In the genomic region with DNA sequence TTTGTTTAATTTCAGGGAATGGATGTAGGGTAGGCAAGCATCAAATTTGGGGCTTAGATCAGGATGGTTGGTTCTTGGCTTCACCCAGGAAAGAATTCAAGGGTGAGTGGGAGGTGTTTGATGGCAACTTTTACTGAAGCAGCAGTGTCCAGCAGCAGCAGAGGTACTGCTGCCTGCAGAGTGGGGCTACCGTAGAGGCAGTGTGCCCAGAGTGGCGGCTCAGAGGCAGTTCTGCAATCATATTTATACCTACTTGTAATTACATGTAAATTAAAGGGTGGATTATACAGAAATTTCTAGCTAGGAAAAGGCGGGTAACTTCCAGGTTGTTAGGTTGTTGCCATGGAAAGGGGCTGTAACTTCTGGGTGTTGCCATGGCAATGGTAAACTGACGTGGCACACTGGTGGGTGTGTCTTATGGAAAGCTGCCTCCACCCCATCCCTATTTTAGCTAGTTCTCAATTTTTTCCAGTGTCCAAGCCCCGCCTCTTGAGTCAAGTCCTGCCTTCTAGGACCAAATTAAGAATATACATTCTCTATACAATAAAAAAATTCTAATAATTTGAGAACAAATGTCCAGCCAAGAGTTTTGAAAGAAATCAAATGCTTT, we compare ENCODE assay signal across 23 cellular contexts.
"Had no signal": no experiment of that assay in that cellular context is flagged by ENCODE, and none has a peak within 500 bp of the region (broad histone marks: within the 10 kb centered on the region; RNA-seq: fewer than 3 reads in every experiment).

No MANE protein-coding gene starts in this region.

- H3K36me3 Mint-ChIP-seq: activated CD4-positive, alpha-beta memory T cell treated with anti-CD3 and anti-CD28 coated beads for 36 hours; activated CD8-positive, alpha-beta memory T cell treated with anti-CD3 and anti-CD28 coated beads, Interleukin-2, amount 10 ng/mL, durations not matched to agents 7 days and 5 days; activated naive CD8-positive, alpha-beta T cell treated with anti-CD3 and anti-CD28 coated beads, Interleukin-2, amount 10 ng/mL, durations not matched to agents 7 days and 5 days; brain; neural progenitor cell; stimulated activated effector memory CD8-positive, alpha-beta T cell treated with anti-CD3 and anti-CD28 coated beads, Interleukin-12 subunit alpha, Interleukin-12 subunit beta, amount 100 ng/mL, for 72 hours had no signal

- H3K27ac Mint-ChIP-seq: activated B cell treated with CpG ODN at 0.5 μM for 24 hours; activated CD4-positive, alpha-beta memory T cell treated with anti-CD3 and anti-CD28 coated beads for 36 hours; activated CD8-positive, alpha-beta memory T cell treated with anti-CD3 and anti-CD28 coated beads, Interleukin-2, amount 10 ng/mL, durations not matched to agents 7 days and 5 days; activated naive CD8-positive, alpha-beta T cell treated with anti-CD3 and anti-CD28 coated beads, Interleukin-2, amount 10 ng/mL, durations not matched to agents 7 days and 5 days; activated T-helper 17 cell treated with anti-CD3 and anti-CD28 coated beads, Interleukin-2, amount 50 U/mL, for 72 hours; neural progenitor cell; stimulated activated effector memory CD8-positive, alpha-beta T cell treated with anti-CD3 and anti-CD28 coated beads, Interleukin-12 subunit alpha, Interleukin-12 subunit beta, amount 100 ng/mL, for 72 hours had no signal

- H3K9me3 Mint-ChIP-seq: activated B cell treated with CpG ODN at 0.5 μM for 24 hours; activated CD4-positive, alpha-beta memory T cell treated with anti-CD3 and anti-CD28 coated beads for 36 hours; activated naive CD8-positive, alpha-beta T cell treated with anti-CD3 and anti-CD28 coated beads, Interleukin-2, amount 10 ng/mL, durations not matched to agents 7 days and 5 days; central memory CD8-positive, alpha-beta T cell; neural progenitor cell; stimulated activated effector memory CD8-positive, alpha-beta T cell treated with anti-CD3 and anti-CD28 coated beads, Interleukin-12 subunit alpha, Interleukin-12 subunit beta, amount 100 ng/mL, for 72 hours had no signal

- H3K27me3 ChIP-seq: esophagus squamous epithelium, neural progenitor cell, stomach, upper lobe of right lung had no signal

- H2AFZ ChIP-seq: neural progenitor cell had no signal

- H3K4me3 ChIP-seq: esophagus squamous epithelium, lung, neural progenitor cell, prostate gland, smooth muscle cell, stomach, thoracic aorta, upper lobe of right lung had no signal

- H3K4me2 ChIP-seq: neural progenitor cell, smooth muscle cell had no signal

- H3K27ac ChIP-seq: esophagus squamous epithelium, neural progenitor cell, prostate gland, thoracic aorta, upper lobe of right lung had no signal

- H3K4me3 Mint-ChIP-seq: activated B cell treated with CpG ODN at 0.5 μM for 24 hours; activated CD4-positive, alpha-beta memory T cell treated with anti-CD3 and anti-CD28 coated beads for 36 hours; activated CD8-positive, alpha-beta memory T cell treated with anti-CD3 and anti-CD28 coated beads, Interleukin-2, amount 10 ng/mL, durations not matched to agents 7 days and 5 days; activated naive CD8-positive, alpha-beta T cell treated with anti-CD3 and anti-CD28 coated beads, Interleukin-2, amount 10 ng/mL, durations not matched to agents 7 days and 5 days; activated T-helper 17 cell treated with anti-CD3 and anti-CD28 coated beads, Interleukin-2, amount 50 U/mL, for 72 hours; brain; central memory CD8-positive, alpha-beta T cell; neural progenitor cell; stimulated activated effector memory CD8-positive, alpha-beta T cell treated with anti-CD3 and anti-CD28 coated beads, Interleukin-12 subunit alpha, Interleukin-12 subunit beta, amount 100 ng/mL, for 72 hours had no signal

- H3K4me1 ChIP-seq: esophagus squamous epithelium, neural progenitor cell, prostate gland, upper lobe of right lung had no signal

- H3K4me1 Mint-ChIP-seq: activated B cell treated with CpG ODN at 0.5 μM for 24 hours; activated CD8-positive, alpha-beta memory T cell treated with anti-CD3 and anti-CD28 coated beads, Interleukin-2, amount 10 ng/mL, durations not matched to agents 7 days and 5 days; activated naive CD8-positive, alpha-beta T cell treated with anti-CD3 and anti-CD28 coated beads, Interleukin-2, amount 10 ng/mL, durations not matched to agents 7 days and 5 days; activated T-helper 17 cell treated with anti-CD3 and anti-CD28 coated beads, Interleukin-2, amount 50 U/mL, for 72 hours; central memory CD8-positive, alpha-beta T cell; stimulated activated effector memory CD8-positive, alpha-beta T cell treated with anti-CD3 and anti-CD28 coated beads, Interleukin-12 subunit alpha, Interleukin-12 subunit beta, amount 100 ng/mL, for 72 hours had no signal

- H3K9ac ChIP-seq: neural progenitor cell had no signal

- H3K27me3 Mint-ChIP-seq: activated B cell treated with CpG ODN at 0.5 μM for 24 hours; activated CD8-positive, alpha-beta memory T cell treated with anti-CD3 and anti-CD28 coated beads, Interleukin-2, amount 10 ng/mL, durations not matched to agents 7 days and 5 days; activated naive CD8-positive, alpha-beta T cell treated with anti-CD3 and anti-CD28 coated beads, Interleukin-2, amount 10 ng/mL, durations not matched to agents 7 days and 5 days had no signal

- H3K36me3 ChIP-seq: esophagus squamous epithelium, neural progenitor cell, prostate gland, stomach, thoracic aorta, upper lobe of right lung had no signal

- ATAC-seq: activated CD8-positive, alpha-beta memory T cell treated with anti-CD3 and anti-CD28 coated beads, Interleukin-2, amount 10 ng/mL, durations not matched to agents 7 days and 5 days; activated T-helper 17 cell treated with anti-CD3 and anti-CD28 coated beads, Interleukin-2, amount 50 U/mL, for 72 hours; sciatic nerve; stimulated activated effector memory CD8-positive, alpha-beta T cell treated with anti-CD3 and anti-CD28 coated beads, Interleukin-12 subunit alpha, Interleukin-12 subunit beta, amount 100 ng/mL, for 72 hours; upper lobe of right lung had no signal

- DNase-seq: activated B cell treated with CpG ODN at 0.5 μM for 24 hours; activated CD4-positive, alpha-beta memory T cell treated with anti-CD3 and anti-CD28 coated beads for 36 hours; activated CD4-positive, alpha-beta T cell treated with anti-CD3 and anti-CD28 coated beads for 4 hours; activated CD8-positive, alpha-beta memory T cell treated with anti-CD3 and anti-CD28 coated beads, Interleukin-2, amount 10 ng/mL, durations not matched to agents 7 days and 5 days; activated naive CD4-positive, alpha-beta T cell treated with Interleukin-2 at 50 U/mL for 16 hours; activated naive CD8-positive, alpha-beta T cell treated with anti-CD3 and anti-CD28 coated beads, Interleukin-2, amount 10 ng/mL, durations not matched to agents 7 days and 5 days; cortex of kidney; esophagus squamous epithelium; midbrain; stimulated activated CD4-positive, alpha-beta T cell treated with anti-CD3 and anti-CD28 coated beads, Interleukin-4, amount 100 ng/mL, for 24 hours; stomach; T-helper 2 cell; upper lobe of right lung had no signal
